ENCODE assay signal across 19 cellular contexts in genomic region chr10:78747366-78747955, GRCh38.
"Had no signal": no experiment of that assay in that cellular context is flagged by ENCODE, and none has a peak within 500 bp of the region (broad histone marks: within the 10 kb centered on the region; RNA-seq: fewer than 3 reads in every experiment).

No MANE protein-coding gene starts in this region.

- H3K27ac ChIP-seq: colonic mucosa, tibial nerve, uterus had no signal

- H3K36me3 Mint-ChIP-seq: activated naive CD8-positive, alpha-beta T cell treated with anti-CD3 and anti-CD28 coated beads for 36 hours had no signal

- H3K27ac Mint-ChIP-seq: activated naive CD8-positive, alpha-beta T cell treated with anti-CD3 and anti-CD28 coated beads for 36 hours; endodermal cell; nephron progenitor cell; T-helper 17 cell had no signal

- H3K27me3 ChIP-seq: colonic mucosa, heart right ventricle, tibial nerve, uterus had no signal

- H3K9me3 Mint-ChIP-seq: endodermal cell, nephron progenitor cell had no signal

- H3K9me3 ChIP-seq: colonic mucosa, heart right ventricle, tibial nerve, uterus had no signal

- ATAC-seq: left lobe of liver; stimulated activated naive CD8-positive, alpha-beta T cell treated with anti-CD3 and anti-CD28 coated beads, Interleukin-15, amount 100 ng/mL, for 72 hours; T-helper 17 cell had no signal

- DNase-seq: activated CD4-positive, alpha-beta T cell treated with anti-CD3 and anti-CD28 coated beads for 4 hours; activated CD4-positive, alpha-beta T cell treated with anti-CD3 and anti-CD28 coated beads, Interleukin-2, amount 50 U/mL, for 48 hours; activated CD4-positive, CD25-positive, alpha-beta regulatory T cell; activated naive CD4-positive, alpha-beta T cell treated with Interleukin-2 at 50 U/mL for 16 hours; activated naive CD8-positive, alpha-beta T cell treated with anti-CD3 and anti-CD28 coated beads for 36 hours; activated T-cell treated with anti-CD3 and anti-CD28 coated beads, Interleukin-2, amount 50 U/mL, for 48 hours; amniotic stem cell; colonic mucosa; endodermal cell; heart right ventricle; mammary epithelial cell; nephron progenitor cell; stimulated activated CD4-positive, alpha-beta T cell treated with anti-CD3 and anti-CD28 coated beads, Interleukin-1b, Interleukin-23, amount 100 ng/mL, for 48 hours; stimulated activated naive CD8-positive, alpha-beta T cell treated with anti-CD3 and anti-CD28 coated beads, Interleukin-15, amount 100 ng/mL, for 72 hours; SW 1271; T-helper 17 cell; uterus had no signal

- H3K4me3 ChIP-seq: colonic mucosa, heart right ventricle, tibial nerve, uterus had no signal

- H3K4me1 ChIP-seq: colonic mucosa, uterus had no signal

- H3K36me3 ChIP-seq: colonic mucosa, heart right ventricle, tibial nerve, uterus had no signal

- H3K4me3 Mint-ChIP-seq: activated naive CD8-positive, alpha-beta T cell treated with anti-CD3 and anti-CD28 coated beads for 36 hours; endodermal cell; nephron progenitor cell; stimulated activated naive CD8-positive, alpha-beta T cell treated with anti-CD3 and anti-CD28 coated beads, Interleukin-15, amount 100 ng/mL, for 72 hours; T-helper 17 cell had no signal
